12 cellular contexts compared by ENCODE assay signal in genomic region chr2:48755473-48755872, GRCh38. TPM values are rescaled to one million over a fixed set of nuclear protein-coding genes. Genes with fewer than 3 reads are reported as not detected.
DNase-seq lines count a peak whose midpoint lies in the region; ATAC-seq and TF ChIP-seq lines count a peak whose summit lies in the region.
"Had no signal": no experiment of that assay in that cellular context is flagged by ENCODE, and none has a peak within 500 bp of the region (broad histone marks: within the 10 kb centered on the region; RNA-seq: fewer than 3 reads in every experiment).

TSS of gene LHCGR (minus strand) at chr2:48755724. CDS start at chr2:48755671, 53 bp downstream.

- no peak within 1 kb of the TSS for H3K4me3 Mint-ChIP-seq in activated T-helper 1 cell treated with anti-CD3 and anti-CD28 coated beads, Interleukin-12 subunit alpha, Interleukin-12 subunit beta, Interleukin-2, Interleukin-4 antibody, amounts not matched to agents 30 ng/mL and 10 ng/mL and 1 ng/mL, durations not matched to agents 14 hours and 24 hours and 36 hours
- H3K4me3 Mint-ChIP-seq: dendritic cell treated with granulocyte-macrophage colony-stimulating factor and Interleukin-4, amounts not matched to agents 40 ng/mL and 50 ng/mL, for 4 days; T-helper 1 cell treated with Interleukin-12 subunit alpha and Interleukin-12 subunit beta and Interleukin-4 antibody, amounts not matched to agents 30 μg/mL and 1 μg/mL, for 36 hours had no signal

- peaks cover 8% of the 10 kb centered on the region for H3K4me1 ChIP-seq in left ventricle myocardium inferior

- peaks cover 15% of the 10 kb centered on the region for H3K27me3 Mint-ChIP-seq in activated T-helper 1 cell treated with anti-CD3 and anti-CD28 coated beads, Interleukin-12 subunit alpha, Interleukin-12 subunit beta, Interleukin-2, Interleukin-4 antibody, amounts not matched to agents 30 ng/mL and 10 ng/mL and 1 ng/mL, durations not matched to agents 14 hours and 24 hours and 36 hours (ENCODE audit: insufficient read depth)

- no peaks in the 10 kb centered on the region for H3K9me3 Mint-ChIP-seq in activated T-helper 1 cell treated with anti-CD3 and anti-CD28 coated beads, Interleukin-12 subunit alpha, Interleukin-12 subunit beta, Interleukin-2, Interleukin-4 antibody, amounts not matched to agents 30 ng/mL and 10 ng/mL and 1 ng/mL, durations not matched to agents 14 hours and 24 hours and 36 hours
- H3K9me3 Mint-ChIP-seq: dendritic cell treated with granulocyte-macrophage colony-stimulating factor and Interleukin-4, amounts not matched to agents 40 ng/mL and 50 ng/mL, for 4 days; T-helper 1 cell treated with Interleukin-12 subunit alpha and Interleukin-12 subunit beta and Interleukin-4 antibody, amounts not matched to agents 30 μg/mL and 1 μg/mL, for 36 hours had no signal

- no peaks in the 10 kb centered on the region for H3K36me3 ChIP-seq in left ventricle myocardium inferior

- H3K27ac Mint-ChIP-seq in activated T-helper 1 cell treated with anti-CD3 and anti-CD28 coated beads, Interleukin-12 subunit alpha, Interleukin-12 subunit beta, Interleukin-2, Interleukin-4 antibody, amounts not matched to agents 30 ng/mL and 10 ng/mL and 1 ng/mL, durations not matched to agents 14 hours and 24 hours and 36 hours: no peak within 1 kb of the TSS
- H3K27ac Mint-ChIP-seq: dendritic cell treated with granulocyte-macrophage colony-stimulating factor and Interleukin-4, amounts not matched to agents 40 ng/mL and 50 ng/mL, for 4 days; T-helper 1 cell treated with Interleukin-12 subunit alpha and Interleukin-12 subunit beta and Interleukin-4 antibody, amounts not matched to agents 30 μg/mL and 1 μg/mL, for 36 hours had no signal

- H3K36me3 Mint-ChIP-seq in activated T-helper 1 cell treated with anti-CD3 and anti-CD28 coated beads, Interleukin-12 subunit alpha, Interleukin-12 subunit beta, Interleukin-2, Interleukin-4 antibody, amounts not matched to agents 30 ng/mL and 10 ng/mL and 1 ng/mL, durations not matched to agents 14 hours and 24 hours and 36 hours (ENCODE audit: low read depth): no peaks in the 10 kb centered on the region

- ATAC-seq in omental fat pad (ENCODE audit: low FRiP score): peak; percentile 44

- H3K4me3 ChIP-seq in left ventricle myocardium inferior: peak within 1 kb of the TSS; percentile 56

- TF ChIP-seq CTCF in left ventricle myocardium inferior (IDR thresholded peaks at IDR 0.05; ENCODE audit: borderline replicate concordance): no peak
- no peak for TF ChIP-seq CTCF in omental fat pad (IDR thresholded peaks at IDR 0.05)

- H3K27ac ChIP-seq in left ventricle myocardium inferior (replicated peaks): no peak within 1 kb of the TSS

- H3K4me1 Mint-ChIP-seq in activated T-helper 1 cell treated with anti-CD3 and anti-CD28 coated beads, Interleukin-12 subunit alpha, Interleukin-12 subunit beta, Interleukin-2, Interleukin-4 antibody, amounts not matched to agents 30 ng/mL and 10 ng/mL and 1 ng/mL, durations not matched to agents 14 hours and 24 hours and 36 hours (ENCODE audit: low read depth): no peaks in the 10 kb centered on the region

- H3K9me3 ChIP-seq in left ventricle myocardium inferior (replicated peaks): no peaks in the 10 kb centered on the region

- peaks cover 29% of the 10 kb centered on the region for H3K27me3 ChIP-seq in left ventricle myocardium inferior (ENCODE audit: low read depth)

- DNase-seq in DMS153 (lab: John Stamatoyannopoulos, UW): peak; percentile 25
- DNase-seq in SK-N-DZ (ENCODE audit: low spot score): peak; percentile 14
- DNase-seq in left ventricle myocardium inferior: peak; percentile 15
- DNase-seq in omental fat pad (ENCODE audit: low spot score): no peak
- no peak for DNase-seq in NCI-H2171 treated with DMSO at 0.1 percent for 48 hours (lab: John Stamatoyannopoulos, UW)
- no peak for DNase-seq in activated T-helper 1 cell treated with anti-CD3 and anti-CD28 coated beads, Interleukin-12 subunit alpha, Interleukin-12 subunit beta, Interleukin-2, Interleukin-4 antibody, amounts not matched to agents 30 ng/mL and 10 ng/mL and 1 ng/mL, durations not matched to agents 14 hours and 24 hours and 36 hours (ENCODE audit: low spot score)
- DNase-seq in occipital lobe (lab: John Stamatoyannopoulos, UW): no peak
- DNase-seq in HuH-7 (ENCODE audit: low spot score): no peak
- DNase-seq: NCI-H774 had no signal

- intact Hi-C loops in left ventricle myocardium inferior (cut with micrococcal nuclease): no loop called here
- intact Hi-C loops in activated T-helper 1 cell treated with anti-CD3 and anti-CD28 coated beads, Interleukin-12 subunit alpha, Interleukin-12 subunit beta, Interleukin-2, Interleukin-4 antibody, amounts not matched to agents 30 ng/mL and 10 ng/mL and 1 ng/mL, durations not matched to agents 14 hours and 24 hours and 36 hours (cut with micrococcal nuclease): no loop called here

RNA-seq across cellular contexts. Expression of gene LHCGR, which starts in this region (rescaled TPM):
- 0.46 TPM in 1 of 2 replicates, not detected in the other for polyA plus RNA-seq in SK-N-DZ (2014; cell fraction: cytosol; rRNA removed)
- polyA plus RNA-seq in SK-N-DZ (2014; cell fraction: nucleus; rRNA removed): 1.8 TPM in 1 of 2 replicates, not detected in the other
- 0.16 TPM for total RNA-seq in left ventricle myocardium inferior
- total RNA-seq in omental fat pad: 10 to 100 TPM in 1 of 4 donors, 1 to 10 TPM in 1, under 1 TPM in 1, not detected in 1; 0.96 to 13.1 (median 1.2) TPM
- total RNA-seq in activated T-helper 1 cell treated with anti-CD3 and anti-CD28 coated beads, Interleukin-12 subunit alpha, Interleukin-12 subunit beta, Interleukin-2, Interleukin-4 antibody, amounts not matched to agents 30 ng/mL and 10 ng/mL and 1 ng/mL, durations not matched to agents 14 hours and 24 hours and 36 hours: not detected in 2 replicates
- total RNA-seq in occipital lobe: 0.16 TPM
- total RNA-seq: liver had no signal
- polyA plus RNA-seq: liver had no signal

Comparison
In these comparisons a context has a peak if more than half of its experiments do, and no peak if none do; other contexts are left out.
1. Peak in DNase-seq and H3K4me3 ChIP-seq in left ventricle myocardium inferior; RNA of the gene not detected or under 1 TPM.
2. DNase-seq: peak in DMS153 (single experiment) and SK-N-DZ (single experiment); none in omental fat pad (single experiment), NCI-H2171 treated with DMSO at 0.1 percent for 48 hours (single experiment), activated T-helper 1 cell treated with anti-CD3 and anti-CD28 coated beads, Interleukin-12 subunit alpha, Interleukin-12 subunit beta, Interleukin-2, Interleukin-4 antibody, amounts not matched to agents 30 ng/mL and 10 ng/mL and 1 ng/mL, durations not matched to agents 14 hours and 24 hours and 36 hours (single experiment), occipital lobe (single experiment) and HuH-7 (single experiment).